Comparison of ENCODE assay signal across 22 cellular contexts in genomic region chr2:11131166-11131920, GRCh38. TPM values are rescaled to one million over a fixed set of nuclear protein-coding genes. Genes with fewer than 3 reads are reported as not detected.
DNase-seq lines count a peak whose midpoint lies in the region; ATAC-seq, FAIRE-seq and TF ChIP-seq lines count a peak whose summit lies in the region.
"Had no signal": no experiment of that assay in that cellular context is flagged by ENCODE, and none has a peak within 500 bp of the region (broad histone marks: within the 10 kb centered on the region; RNA-seq: fewer than 3 reads in every experiment).

No MANE protein-coding gene starts in this region.

- H4K20me1 ChIP-seq in HepG2 (ENCODE audit: insufficient read depth, low read length), result no peaks in the 10 kb centered on the region

- 52% methylated on average over 19 of the region's 20 CpGs for WGBS in HepG2 (ENCODE audit: low lambda C conversion rate)
- WGBS in sigmoid colon, 2 donors, result 93% methylated on average over 20 of the region's 20 CpGs

- no peaks in the 10 kb centered on the region for H3K9me3 Mint-ChIP-seq in activated CD4-positive, alpha-beta T cell treated with anti-CD3 and anti-CD28 coated beads, Interleukin-2, amount 10 ng/mL, durations not matched to agents 24 days and 14 days
- no peaks in the 10 kb centered on the region for H3K9me3 Mint-ChIP-seq in activated CD4-positive, alpha-beta memory T cell treated with anti-CD3 and anti-CD28 coated beads, Interleukin-2, amount 10 ng/mL, durations not matched to agents 7 days and 5 days

- TF ChIP-seq EP300 in HepG2 (IDR thresholded peaks at IDR 0.05; ENCODE audit: low read depth in 2 of 2, low read length in 2 of 2) (no peak), HepG2 (CRISPR knock-in tag; IDR thresholded peaks at IDR 0.05; ENCODE audit: borderline replicate concordance) (no peak), sigmoid colon (IDR thresholded peaks at IDR 0.05) (no peak)

- H3K27ac ChIP-seq in HepG2 (ENCODE audit: extremely low read length, insufficient read depth, low read length), result no peak overlapping the region
- H3K27ac ChIP-seq in sigmoid colon, result no peak overlapping the region
- H3K27ac ChIP-seq: gastroesophageal sphincter, GM23248, suprapubic skin had no signal

- peak overlapping the region; percentile 84 for H3K4me3 Mint-ChIP-seq in activated CD4-positive, alpha-beta T cell treated with anti-CD3 and anti-CD28 coated beads, Interleukin-2, amount 10 ng/mL, durations not matched to agents 24 days and 14 days
- peak overlapping the region; percentile 57 for H3K4me3 Mint-ChIP-seq in activated CD4-positive, alpha-beta memory T cell treated with anti-CD3 and anti-CD28 coated beads, Interleukin-2, amount 10 ng/mL, durations not matched to agents 7 days and 5 days

- ATAC-seq in HepG2 (no peak), GM21529 (IDR thresholded peaks at IDR 0.05; ENCODE audit: unreplicated experiment) (no peak)
- ATAC-seq: activated CD4-positive, CD25-positive, alpha-beta regulatory T cell treated with anti-CD3 and anti-CD28 coated beads, Interleukin-2, amount 50 U/mL, for 24 hours; esophagus mucosa; gastroesophageal sphincter had no signal

- H3K27ac Mint-ChIP-seq in activated CD4-positive, alpha-beta T cell treated with anti-CD3 and anti-CD28 coated beads, Interleukin-2, amount 10 ng/mL, durations not matched to agents 24 days and 14 days, result no peak overlapping the region
- H3K27ac Mint-ChIP-seq in activated CD4-positive, alpha-beta memory T cell treated with anti-CD3 and anti-CD28 coated beads, Interleukin-2, amount 10 ng/mL, durations not matched to agents 7 days and 5 days, result no peak overlapping the region
- H3K27ac Mint-ChIP-seq: progenitor cell of endocrine pancreas had no signal

- H3K4me1 ChIP-seq in HepG2 (ENCODE audit: insufficient read depth, low read length) (peaks cover 59% of the 10 kb centered on the region), sigmoid colon (peaks cover 0 to 26% (median 22%) of the 10 kb centered on the region in 4 donors)

- no peak for TF ChIP-seq CTCF in HepG2 (CRISPR knock-in tag; IDR thresholded peaks at IDR 0.05)
- TF ChIP-seq CTCF in sigmoid colon (IDR thresholded peaks at IDR 0.05), result no peak

- H3K27me3 ChIP-seq in HepG2 (ENCODE audit: control insufficient read depth in 1 of 2, insufficient read depth in 2 of 2, low read length in 2 of 2), result peaks cover 2 to 21% of the 10 kb centered on the region in 2 experiments; a peak in 4 of 5 replicates
- H3K27me3 ChIP-seq in sigmoid colon, result no peaks in the 10 kb centered on the region
- H3K27me3 ChIP-seq: gastroesophageal sphincter, suprapubic skin had no signal

- H3K79me2 ChIP-seq in HepG2 (ENCODE audit: insufficient read depth, low read length), result no peaks in the 10 kb centered on the region

- DNase-seq in activated CD4-positive, alpha-beta T cell treated with anti-CD3 and anti-CD28 coated beads, Interleukin-2, amount 10 ng/mL, durations not matched to agents 24 days and 14 days, result no peak
- no peak for DNase-seq in activated CD4-positive, alpha-beta T cell treated with anti-CD3 and anti-CD28 coated beads for 48 hours
- DNase-seq in activated CD4-positive, alpha-beta memory T cell treated with anti-CD3 and anti-CD28 coated beads, Interleukin-2, amount 10 ng/mL, durations not matched to agents 7 days and 5 days, result no peak
- DNase-seq in HepG2 (ENCODE audit: low spot score), result no peak
- DNase-seq in sigmoid colon, result peak; percentile 41
- DNase-seq in T1000 (lab: John Stamatoyannopoulos, UW), result no peak
- no peak for DNase-seq in activated T-cell treated with anti-CD3 and anti-CD28 coated beads for 4 hours
- DNase-seq: activated CD8-positive, alpha-beta memory T cell treated with anti-CD3 and anti-CD28 coated beads, Interleukin-2, amount 50 U/mL, for 48 hours; GM23248; NCI-H1417 treated with DMSO at 0.1 percent for 48 hours; NCI-H526; SHP77 treated with DMSO at 0.1 percent for 48 hours; stimulated activated CD4-positive, alpha-beta T cell treated with anti-CD3 and anti-CD28 coated beads, Interleukin-4, amount 100 ng/mL, for 1 hour; T-helper 9 cell had no signal

- H2AFZ ChIP-seq in HepG2 (ENCODE audit: low read length), result no peak overlapping the region

- intact Hi-C loops in activated CD4-positive, alpha-beta T cell treated with anti-CD3 and anti-CD28 coated beads, Interleukin-2, amount 10 ng/mL, durations not matched to agents 24 days and 14 days (cut with micrococcal nuclease), result loop anchor here (5.0 to 10.0 kb wide), 2 partner anchors 283 to 336 kb away; partner anchors contain the start of gene E2F6
- intact Hi-C loops in HepG2 (cut with micrococcal nuclease; ENCODE audit: unreplicated experiment) (loop anchor here (5.0 to 10.0 kb wide), 4 partner anchors 46 to 451 kb away; partner anchors contain the start of gene ROCK2), sigmoid colon (cut with DNase I) (loop anchor here (5.0 kb wide), 3 partner anchors 61 to 451 kb away; partner anchors contain the start of gene ROCK2)

- BruUV-seq in HepG2 (replicated peaks; lab: Mats Ljungman, UMichigan), result no TSS peak

- peaks cover 11% of the 10 kb centered on the region for H3K27me3 Mint-ChIP-seq in activated CD4-positive, alpha-beta T cell treated with anti-CD3 and anti-CD28 coated beads, Interleukin-2, amount 10 ng/mL, durations not matched to agents 24 days and 14 days
- peaks cover 16% of the 10 kb centered on the region for H3K27me3 Mint-ChIP-seq in activated CD4-positive, alpha-beta memory T cell treated with anti-CD3 and anti-CD28 coated beads, Interleukin-2, amount 10 ng/mL, durations not matched to agents 7 days and 5 days

- H3K4me3 ChIP-seq in HepG2 (replicated peaks in 1 of 3; ENCODE audit: insufficient read depth in 1 of 3, low read depth in 2 of 3, low read length in 3 of 3) (peak overlapping the region in 1 of 3 experiments; percentile 41; a peak in 1 of 6 replicates), sigmoid colon (no peak overlapping the region)
- H3K4me3 ChIP-seq: gastroesophageal sphincter, GM23248, suprapubic skin had no signal

- POLR2A ChIA-PET in activated CD4-positive, alpha-beta memory T cell treated with anti-CD3 and anti-CD28 coated beads, Interleukin-2, amount 10 ng/mL, durations not matched to agents 7 days and 5 days (lab: Charles Lee), result interaction anchor here (2.0 to 2.9 kb wide), 3 partner anchors 23 to 315 kb away, joined by 9 to 14 read pairs (median 13); partner anchors contain the start of genes ROCK2 and SLC66A3
- POLR2A ChIA-PET in HepG2 (lab: Yijun Ruan, JAX), result interaction anchor here (0.7 to 2.0 kb wide), 3 partner anchors 281 to 335 kb away, joined by 3 to 9 read pairs (median 7); partner anchors contain the start of gene E2F6

- TF ChIP-seq RAD21 in HepG2 (CRISPR knock-in tag; IDR thresholded peaks at IDR 0.05), result no peak

- H3K4me2 ChIP-seq in HepG2 (ENCODE audit: low read depth, low read length), result peak overlapping the region; percentile 99; the same call in 1 of the 2 replicates

- FAIRE-seq in HepG2 (lab: Jason Lieb, UNC), result no peak
- FAIRE-seq: bronchial epithelial cell, HTR-8/SVneo had no signal

- no peaks in the 10 kb centered on the region for H3K9me3 ChIP-seq in HepG2 (ENCODE audit: low read length)
- H3K9me3 ChIP-seq in sigmoid colon, result no peaks in the 10 kb centered on the region
- H3K9me3 ChIP-seq: gastroesophageal sphincter, suprapubic skin had no signal

- no peak overlapping the region for H3K9ac ChIP-seq in HepG2 (ENCODE audit: insufficient read depth, low read depth, low read length)
- H3K9ac ChIP-seq: GM23248 had no signal

- in situ Hi-C loops in HepG2 (cut with HindIII; ENCODE audit: extremely low pct_ligation_motif_present, low pct_unique_long_range_greater_than_20kb), result loop anchor here (5.0 to 10.0 kb wide), 2 partner anchors 316 to 453 kb away; no protein-coding TSS in a partner anchor

- peaks cover 12% of the 10 kb centered on the region for H3K4me1 Mint-ChIP-seq in activated CD4-positive, alpha-beta T cell treated with anti-CD3 and anti-CD28 coated beads, Interleukin-2, amount 10 ng/mL, durations not matched to agents 24 days and 14 days
- peaks cover 33% of the 10 kb centered on the region for H3K4me1 Mint-ChIP-seq in activated CD4-positive, alpha-beta memory T cell treated with anti-CD3 and anti-CD28 coated beads, Interleukin-2, amount 10 ng/mL, durations not matched to agents 7 days and 5 days

- TF ChIP-seq POLR2A in HepG2 (IDR thresholded peaks at IDR 0.05; ENCODE audit: insufficient read depth in 1 of 2, low read depth in 2 of 2, low read length in 2 of 2), result no peak
- no peak for TF ChIP-seq POLR2A in sigmoid colon (IDR thresholded peaks at IDR 0.05)

- no peaks in the 10 kb centered on the region for H3K36me3 ChIP-seq in HepG2 (replicated peaks in 1 of 2; ENCODE audit: control insufficient read depth in 1 of 2, insufficient read depth in 2 of 2, low read length in 2 of 2)
- no peaks in the 10 kb centered on the region for H3K36me3 ChIP-seq in sigmoid colon
- H3K36me3 ChIP-seq: gastroesophageal sphincter, suprapubic skin had no signal

- CTCF ChIA-PET in activated CD4-positive, alpha-beta memory T cell treated with anti-CD3 and anti-CD28 coated beads, Interleukin-2, amount 10 ng/mL, durations not matched to agents 7 days and 5 days (lab: Charles Lee), result interaction anchor here (0.7 to 6.2 kb wide), 20 partner anchors 10 to 551 kb away, joined by 3 to 91 read pairs (median 6); partner anchors contain the start of genes E2F6 and ROCK2
- CTCF ChIA-PET in HepG2 (lab: Yijun Ruan, JAX; ENCODE audit: low intra/inter-chr PET ratio, low total read pairs), result interaction anchor here (0.9 kb wide), 1 partner anchor 24 kb away, joined by 3 read pairs; the partner anchor contains the start of gene SLC66A3

- no peaks in the 10 kb centered on the region for H3K36me3 Mint-ChIP-seq in activated CD4-positive, alpha-beta T cell treated with anti-CD3 and anti-CD28 coated beads, Interleukin-2, amount 10 ng/mL, durations not matched to agents 24 days and 14 days (ENCODE audit: low read depth)
- no peaks in the 10 kb centered on the region for H3K36me3 Mint-ChIP-seq in activated CD4-positive, alpha-beta memory T cell treated with anti-CD3 and anti-CD28 coated beads, Interleukin-2, amount 10 ng/mL, durations not matched to agents 7 days and 5 days (ENCODE audit: low read depth)

RNA-seq across cellular contexts. Expression of gene SLC66A3, which starts 23.9 kb away (rescaled TPM):
- total RNA-seq in activated CD4-positive, alpha-beta T cell treated with anti-CD3 and anti-CD28 coated beads, Interleukin-2, amount 10 ng/mL, durations not matched to agents 24 days and 14 days, result 7.6 and 10.4 TPM in 2 replicates
- 10 to 100 TPM; 22.9 to 23.8 TPM for total RNA-seq in activated CD4-positive, alpha-beta memory T cell treated with anti-CD3 and anti-CD28 coated beads, Interleukin-2, amount 10 ng/mL, durations not matched to agents 7 days and 5 days
- total RNA-seq in HepG2 (2016; rRNA removed; fragmentation: Illumina TruSeq; extraction: Trizol) (1.5 and 2.2 TPM in 2 replicates), sigmoid colon (10 to 100 TPM; 34.3 to 71.7 (median 43.0) TPM)
- 0.71 and 1.4 TPM in 2 replicates for total RNA-seq in HepG2 (2016; cell fraction: cytosol; rRNA removed; fragmentation: Illumina TruSeq; extraction: Trizol; ENCODE audit: low read depth)
- 1.8 TPM in 2 replicates for total RNA-seq in HepG2 (2016; cell fraction: insoluble cytoplasmic fraction; rRNA removed; fragmentation: Illumina TruSeq; extraction: Trizol)
- 2.2 and 2.8 TPM in 2 replicates for total RNA-seq in HepG2 (2016; cell fraction: membrane; rRNA removed; fragmentation: Illumina TruSeq; extraction: Trizol)
- total RNA-seq in HepG2 (2016; cell fraction: nucleus; rRNA removed; fragmentation: Illumina TruSeq; extraction: Trizol), result 1.3 and 2.1 TPM in 2 replicates
- polyA plus RNA-seq in HepG2 (2011; rRNA removed) (3.7 and 5.0 TPM in 2 replicates), sigmoid colon (10 to 100 TPM in 2 of 3 donors, 1 to 10 TPM in 1; 6.9 to 12.5 (median 11.4) TPM)
- 3.7 and 4.6 TPM in 2 replicates for polyA plus RNA-seq in HepG2 (2011; cell fraction: cytosol; rRNA removed)
- 1.2 and 1.6 TPM in 2 replicates for polyA plus RNA-seq in HepG2 (2011; cell fraction: nucleus; rRNA removed)
- 2.1 and 2.2 TPM in 2 replicates for polyA plus RNA-seq in HepG2 (2012)
- polyA plus RNA-seq in HepG2 (2016; cell fraction: cytosol; fragmentation: Illumina TruSeq; extraction: Trizol; ENCODE audit: low read depth), result 1.4 and 2.5 TPM in 2 replicates
- 1.7 TPM in 2 replicates for polyA plus RNA-seq in HepG2 (2016; cell fraction: insoluble cytoplasmic fraction; fragmentation: Illumina TruSeq; extraction: Trizol; ENCODE audit: low read depth)
- polyA plus RNA-seq in HepG2 (2016; cell fraction: membrane; fragmentation: Illumina TruSeq; extraction: Trizol; ENCODE audit: low read depth), result 2.2 and 2.4 TPM in 2 replicates
- 1.5 and 3.4 TPM in 2 replicates for polyA plus RNA-seq in HepG2 (2016; cell fraction: nucleus; fragmentation: Illumina TruSeq; extraction: Trizol; ENCODE audit: insufficient read depth, low read depth)
- polyA minus RNA-seq in HepG2 (2011; rRNA and poly(A)+ RNA removed; ENCODE audit: low replicate concordance), result 11.8 and 11.9 TPM in 2 replicates
- 1.6 and 1.7 TPM in 2 replicates for polyA minus RNA-seq in HepG2 (2011; cell fraction: cytosol; rRNA and poly(A)+ RNA removed)
- 0.90 and 2.4 TPM in 2 replicates for polyA minus RNA-seq in HepG2 (2011; cell fraction: nucleus; rRNA and poly(A)+ RNA removed)
